Comparison of ENCODE assay signal across 13 cellular contexts in the genomic region with DNA sequence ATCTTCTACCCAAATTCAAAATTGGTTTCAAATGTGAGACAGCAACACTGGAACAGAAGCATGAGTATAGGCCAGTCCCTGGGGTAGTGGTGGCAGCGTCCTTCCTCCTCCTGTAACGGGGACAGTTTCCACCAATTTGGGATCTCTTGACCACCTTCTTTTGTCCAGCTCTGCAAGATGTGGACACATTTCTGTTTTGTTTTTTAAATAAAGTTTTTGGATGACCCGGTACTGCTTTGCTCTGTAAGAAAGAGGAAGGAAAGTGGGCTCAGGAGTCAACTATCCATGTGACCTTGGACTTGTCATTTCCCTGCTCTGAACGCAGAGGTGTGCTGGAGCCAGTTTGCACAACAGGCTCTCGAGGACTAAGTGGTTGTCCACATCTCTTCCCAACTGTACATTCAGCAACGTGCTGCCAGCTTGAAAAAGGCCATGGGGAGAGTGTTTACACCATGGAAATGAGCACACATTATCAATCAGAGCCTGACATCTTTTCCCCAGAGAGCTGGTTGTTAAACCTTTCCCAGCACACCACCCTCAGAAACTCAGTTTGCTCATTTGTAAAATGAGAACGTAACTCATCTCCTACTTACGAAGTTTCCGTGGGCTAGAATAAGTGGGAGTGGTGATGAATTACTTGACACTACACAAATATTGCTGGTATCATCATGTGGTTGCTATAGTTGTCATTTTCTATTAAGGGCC.
DNase-seq lines count a peak whose midpoint lies in the region; ATAC-seq, FAIRE-seq and TF ChIP-seq lines count a peak whose summit lies in the region.
"Had no signal": no experiment of that assay in that cellular context is flagged by ENCODE, and none has a peak within 500 bp of the region (broad histone marks: within the 10 kb centered on the region; RNA-seq: fewer than 3 reads in every experiment).

No MANE protein-coding gene starts in this region.

- H2AFZ ChIP-seq in OCI-LY3 (ENCODE audit: low read depth, low read length) (no peak overlapping the region), K562 (ENCODE audit: low read depth, low read length) (peak overlapping the region; percentile 28; the same call in 1 of the 2 replicates)

- no peaks in the 10 kb centered on the region for H3K9me3 ChIP-seq in breast epithelium
- H3K9me3 ChIP-seq in OCI-LY3 (ENCODE audit: insufficient read depth, low read length) = no peaks in the 10 kb centered on the region
- peaks cover 6% of the 10 kb centered on the region; the same call in 1 of the 2 replicates for H3K9me3 ChIP-seq in K562 (replicated peaks; ENCODE audit: control insufficient read depth, insufficient read depth, low read depth, low read length)
- H3K9me3 ChIP-seq: ovary, Peyer's patch, transverse colon had no signal

- intact Hi-C loops in MCF 10A (cut with micrococcal nuclease) = no loop called here
- intact Hi-C loops in breast epithelium (cut with DNase I; ENCODE audit: low total_unique reads) = no loop called here
- intact Hi-C loops in K562 (cut with micrococcal nuclease) = no loop called here

- H3K4me3 ChIP-seq in breast epithelium (no peak overlapping the region), OCI-LY3 (ENCODE audit: low read length) (no peak overlapping the region), K562 (no peak overlapping the region)
- H3K4me3 ChIP-seq: ovary, Peyer's patch, transverse colon had no signal

- no peaks in the 10 kb centered on the region for H3K36me3 Mint-ChIP-seq in MCF 10A (ENCODE audit: insufficient read depth, unreplicated experiment)

- H3K4me1 ChIP-seq in breast epithelium (no peaks in the 10 kb centered on the region), OCI-LY3 (ENCODE audit: low read length) (peaks cover 36% of the 10 kb centered on the region), K562 (replicated peaks in 1 of 2; ENCODE audit: control insufficient read depth in 2 of 2, insufficient read depth in 2 of 2, low read length in 2 of 2) (no peaks in the 10 kb centered on the region; a peak in 1 of 5 replicates)

- no peaks in the 10 kb centered on the region for H3K9me1 ChIP-seq in K562 (ENCODE audit: control insufficient read depth, insufficient read depth, low read length)

- no peaks in the 10 kb centered on the region for H3K27me3 Mint-ChIP-seq in MCF 10A (ENCODE audit: insufficient read depth, unreplicated experiment)

- no peak overlapping the region for H3K9ac ChIP-seq in OCI-LY3 (ENCODE audit: low read length)
- H3K9ac ChIP-seq in K562 (ENCODE audit: insufficient read depth in 1 of 2, low read depth in 2 of 2, low read length in 2 of 2) = no peak overlapping the region

- H3K4me1 Mint-ChIP-seq in MCF 10A (ENCODE audit: insufficient read depth, unreplicated experiment) = peaks cover 20% of the 10 kb centered on the region

- TF ChIP-seq EP300 in K562 (IDR thresholded peaks at IDR 0.05; ENCODE audit: low read length) = no peak

- FAIRE-seq in K562 (lab: Jason Lieb, UNC) (no peak), RCC 7860 (lab: Jason Lieb, UNC) (no peak)

- BruUV-seq in MCF 10A (replicated peaks; lab: Mats Ljungman, UMichigan) = no TSS peak
- no TSS peak for BruUV-seq in K562 (replicated peaks; lab: Mats Ljungman, UMichigan)

- DNase-seq in MCF 10A (ENCODE audit: unreplicated experiment) = no peak
- no peak for DNase-seq in breast epithelium (ENCODE audit: low spot score in 2 of 2)
- DNase-seq in K562 (ENCODE audit: extremely low read depth in 1 of 4, low spot score in 3 of 4) = no peak
- DNase-seq in stimulated activated naive CD8-positive, alpha-beta T cell treated with anti-CD3 and anti-CD28 coated beads, Interleukin-15, Interleukin-2, amounts not matched to agents 100 U/mL and 50 U/mL, for 24 hours = no peak
- no peak for DNase-seq in iPS-NIHi7 (ENCODE audit: extremely low spot score)
- no peak for DNase-seq in RCC 7860 (ENCODE audit: low spot score)
- DNase-seq: brain microvascular endothelial cell, NCI-H187 treated with DMSO at 0.1 percent for 48 hours, ovary, Peyer's patch had no signal

- ATAC-seq in K562 (no peak), GM18517 (IDR thresholded peaks at IDR 0.05; ENCODE audit: unreplicated experiment) (no peak)
- ATAC-seq in stimulated activated naive CD8-positive, alpha-beta T cell treated with anti-CD3 and anti-CD28 coated beads, Interleukin-15, Interleukin-2, amounts not matched to agents 100 U/mL and 50 U/mL, for 24 hours = peak; percentile 34

- H3K36me3 ChIP-seq in breast epithelium (no peaks in the 10 kb centered on the region), OCI-LY3 (replicated peaks; ENCODE audit: low read depth, low read length) (no peaks in the 10 kb centered on the region), K562 (ENCODE audit: control insufficient read depth, insufficient read depth, low read length) (no peaks in the 10 kb centered on the region; the same call in 2 of the 3 replicates)
- H3K36me3 ChIP-seq: brain microvascular endothelial cell, ovary, Peyer's patch, transverse colon had no signal

- TF ChIP-seq RAD21 in K562 (CRISPR knock-in tag; conservative IDR thresholded peaks at IDR 0.05 in 1 of 2, IDR thresholded peaks at IDR 0.05 in 1 of 2) = no peak

- H4K20me1 ChIP-seq in OCI-LY3 (ENCODE audit: insufficient read depth, low read length) (no peaks in the 10 kb centered on the region), K562 (replicated peaks; ENCODE audit: control insufficient read depth, insufficient read depth, low read length) (no peaks in the 10 kb centered on the region)

- peak overlapping the region; percentile 53 for H3K4me2 ChIP-seq in OCI-LY3 (ENCODE audit: low read length)
- no peak overlapping the region for H3K4me2 ChIP-seq in K562 (ENCODE audit: insufficient read depth, low read length)

- POLR2A ChIA-PET in MCF 10A (lab: Yijun Ruan, JAX) = interaction anchor here (0.6 to 4.3 kb wide), 10 partner anchors 9 to 318 kb away, joined by 3 to 47 read pairs (median 4); no protein-coding TSS in a partner anchor
- POLR2A ChIA-PET in K562 (lab: Yijun Ruan, JAX) = interaction anchor here (0.8 kb wide), 2 partner anchors 12 to 44 kb away, joined by 3 read pairs; no protein-coding TSS in a partner anchor

- in situ Hi-C loops in K562 (cut with MboI) = no loop called here

- TF ChIP-seq CTCF in MCF 10A (IDR thresholded peaks at IDR 0.05; ENCODE audit: unreplicated experiment) (no peak), breast epithelium (IDR thresholded peaks at IDR 0.05) (no peak), OCI-LY3 (IDR thresholded peaks at IDR 0.05; ENCODE audit: low read depth, low read length) (no peak), K562 (IDR thresholded peaks at IDR 0.05 in 2 of 3, conservative IDR thresholded peaks at IDR 0.05 in 1 of 3; ENCODE audit: insufficient read depth in 2 of 3, low read depth in 1 of 3, low read length in 3 of 3) (no peak)

- H3K27me3 ChIP-seq in breast epithelium (no peaks in the 10 kb centered on the region), OCI-LY3 (ENCODE audit: low read depth, low read length) (no peaks in the 10 kb centered on the region), K562 (ENCODE audit: control insufficient read depth in 2 of 2, insufficient read depth in 2 of 2, low read length in 2 of 2) (no peaks in the 10 kb centered on the region)
- H3K27me3 ChIP-seq: brain microvascular endothelial cell, ovary, Peyer's patch, transverse colon had no signal

- no peaks in the 10 kb centered on the region for H3K9me3 Mint-ChIP-seq in MCF 10A (ENCODE audit: unreplicated experiment)

- WGBS in K562 (ENCODE audit: insufficient coverage, low coverage, missing lambda C conversion rate) = 35% methylated on average over 9 of the region's 9 CpGs

- H3K4me3 Mint-ChIP-seq in MCF 10A (ENCODE audit: unreplicated experiment) = no peak overlapping the region

- H3K79me2 ChIP-seq in OCI-LY3 (ENCODE audit: low read length) (no peaks in the 10 kb centered on the region), K562 (ENCODE audit: control insufficient read depth, insufficient read depth, low read length) (no peaks in the 10 kb centered on the region)

- peak overlapping the region in 1 of 2 donors; percentile 10 for H3K27ac ChIP-seq in breast epithelium
- H3K27ac ChIP-seq in OCI-LY3 (ENCODE audit: low read length) = no peak overlapping the region
- no peak overlapping the region for H3K27ac ChIP-seq in K562 (ENCODE audit: extremely low read depth, low read depth, low read length)
- H3K27ac ChIP-seq: brain microvascular endothelial cell, ovary had no signal

- CTCF ChIA-PET in MCF 10A (lab: Yijun Ruan, JAX) (interaction anchor here (0.8 kb wide), 1 partner anchor 13 kb away, joined by 3 read pairs; no protein-coding TSS in a partner anchor), K562 (lab: Yijun Ruan, JAX; ENCODE audit: low intra/inter-chr PET ratio) (no interaction called here)

- H3K27ac Mint-ChIP-seq in MCF 10A (ENCODE audit: low read depth, unreplicated experiment) = peak overlapping the region; percentile 66

- TF ChIP-seq POLR2A in breast epithelium (IDR thresholded peaks at IDR 0.05) (no peak), K562 (conservative IDR thresholded peaks at IDR 0.05) (no peak)

TF ChIP-seq in K562, 482 proteins besides CTCF, POLR2A, EP300 and RAD21 (continues in another document):
- TF ChIP-seq TBP (optimal IDR thresholded peaks at IDR 0.05; ENCODE audit: low read depth, low read length) (no peak), LARP7 (IDR thresholded peaks at IDR 0.05) (no peak), RUNX1 (IDR thresholded peaks at IDR 0.05; ENCODE audit: low read depth) (no peak), KLF6 (CRISPR knock-in tag; IDR thresholded peaks at IDR 0.05; ENCODE audit: borderline replicate concordance) (no peak), ATF7 (IDR thresholded peaks at IDR 0.05) (no peak), MAFF (IDR thresholded peaks at IDR 0.05; ENCODE audit: low read length) (no peak), BRCA1 (IDR thresholded peaks at IDR 0.05) (no peak), BRCA1 (CRISPR knock-in tag; IDR thresholded peaks at IDR 0.05) (no peak), RBM34 (IDR thresholded peaks at IDR 0.05; ENCODE audit: borderline replicate concordance, insufficient read depth, low read length) (no peak), NR2C1 (IDR thresholded peaks at IDR 0.05) (peak; percentile 58), NR2C1 (tag; IDR thresholded peaks at IDR 0.05) (0 out of 2 replicates have a peak, but pooled peaks have one; percentile 34), SAP30 (IDR thresholded peaks at IDR 0.05; ENCODE audit: borderline replicate concordance, insufficient read depth, low read depth, low read length, poor library complexity, severe bottlenecking) (no peak)
- TF ChIP-seq, protein P1, sequence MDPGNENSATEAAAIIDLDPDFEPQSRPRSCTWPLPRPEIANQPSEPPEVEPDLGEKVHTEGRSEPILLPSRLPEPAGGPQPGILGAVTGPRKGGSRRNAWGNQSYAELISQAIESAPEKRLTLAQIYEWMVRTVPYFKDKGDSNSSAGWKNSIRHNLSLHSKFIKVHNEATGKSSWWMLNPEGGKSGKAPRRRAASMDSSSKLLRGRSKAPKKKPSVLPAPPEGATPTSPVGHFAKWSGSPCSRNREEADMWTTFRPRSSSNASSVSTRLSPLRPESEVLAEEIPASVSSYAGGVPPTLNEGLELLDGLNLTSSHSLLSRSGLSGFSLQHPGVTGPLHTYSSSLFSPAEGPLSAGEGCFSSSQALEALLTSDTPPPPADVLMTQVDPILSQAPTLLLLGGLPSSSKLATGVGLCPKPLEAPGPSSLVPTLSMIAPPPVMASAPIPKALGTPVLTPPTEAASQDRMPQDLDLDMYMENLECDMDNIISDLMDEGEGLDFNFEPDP (CRISPR knock-in tag; IDR thresholded peaks at IDR 0.05) = no peak
